1 cellular context compared by ENCODE assay signal in genomic region chr15:60656041-60656440, GRCh38.
TF ChIP-seq lines count a peak whose summit lies in the region.

No MANE protein-coding gene starts in this region.

TF ChIP-seq in H1, 55 proteins besides CTCF, POLR2A, EP300 and RAD21 (continued from another document):
- TF ChIP-seq CHD7 (IDR thresholded peaks at IDR 0.05; ENCODE audit: insufficient replicate concordance, low read length): no peak
- no peak for TF ChIP-seq SUZ12 (IDR thresholded peaks at IDR 0.05; ENCODE audit: low read length)
- no peak for TF ChIP-seq POLR2AphosphoS5 (IDR thresholded peaks at IDR 0.05; ENCODE audit: low read depth, low read length)
- no peak for TF ChIP-seq SP4 (IDR thresholded peaks at IDR 0.05; ENCODE audit: low read length)
- TF ChIP-seq RXRA (IDR thresholded peaks at IDR 0.05; ENCODE audit: insufficient read depth, low read depth, low read length): no peak
- TF ChIP-seq HDAC6 (IDR thresholded peaks at IDR 0.05; ENCODE audit: low read depth, low read length): no peak
- no peak for TF ChIP-seq CTBP2 (IDR thresholded peaks at IDR 0.05; ENCODE audit: borderline replicate concordance, insufficient read depth, insufficient read length, low read length)
- TF ChIP-seq TBP (IDR thresholded peaks at IDR 0.05; ENCODE audit: low read depth, low read length): no peak
